In genomic region chr11:104764718-104765045, GRCh38 we compare ENCODE assay signal across 13 cellular contexts.
DNase-seq lines count a peak whose midpoint lies in the region; ATAC-seq and TF ChIP-seq lines count a peak whose summit lies in the region.
"Had no signal": no experiment of that assay in that cellular context is flagged by ENCODE, and none has a peak within 500 bp of the region (broad histone marks: within the 10 kb centered on the region; RNA-seq: fewer than 3 reads in every experiment).

No MANE protein-coding gene starts in this region.

- 0 out of 2 replicates have a peak overlapping the region, but pooled peaks have one; percentile 65 for H3K27ac ChIP-seq in GM23338 (ENCODE audit: low read depth)

- TF ChIP-seq CTCF in GM23338 (conservative IDR thresholded peaks at IDR 0.05; ENCODE audit: low read depth in 2 of 2), result no peak

- H3F3A ChIP-seq in GM23338 (replicated peaks; ENCODE audit: low read depth), result no peaks in the 10 kb centered on the region

- peaks cover 26% of the 10 kb centered on the region for H3K4me1 Mint-ChIP-seq in activated T-cell treated with anti-CD3 and anti-CD28 coated beads, Interleukin-2, amount 50 U/mL, for 24 hours (ENCODE audit: low read depth)
- peaks cover 14% of the 10 kb centered on the region for H3K4me1 Mint-ChIP-seq in GM23338
- H3K4me1 Mint-ChIP-seq in activated T-helper 17 cell treated with anti-CD3 and anti-CD28 coated beads, Interleukin-2, amount 50 U/mL, for 72 hours, result peaks cover 16% of the 10 kb centered on the region
- H3K4me1 Mint-ChIP-seq in stimulated activated naive CD8-positive, alpha-beta T cell treated with anti-CD3 and anti-CD28 coated beads, Interleukin-15, amount 100 ng/mL, for 72 hours, result peaks cover 13% of the 10 kb centered on the region

- H3K4me2 ChIP-seq in GM23338, result no peak overlapping the region

- H3K36me3 ChIP-seq in GM23338 (ENCODE audit: insufficient read depth), result no peaks in the 10 kb centered on the region

- no peaks in the 10 kb centered on the region for H3K27me3 Mint-ChIP-seq in activated T-cell treated with anti-CD3 and anti-CD28 coated beads, Interleukin-2, amount 50 U/mL, for 24 hours
- H3K27me3 Mint-ChIP-seq in GM23338 (ENCODE audit: insufficient read depth, low read depth, poor library complexity), result peaks cover 3% of the 10 kb centered on the region
- no peaks in the 10 kb centered on the region for H3K27me3 Mint-ChIP-seq in activated T-helper 17 cell treated with anti-CD3 and anti-CD28 coated beads, Interleukin-2, amount 50 U/mL, for 72 hours
- H3K27me3 Mint-ChIP-seq in stimulated activated naive CD8-positive, alpha-beta T cell treated with anti-CD3 and anti-CD28 coated beads, Interleukin-15, amount 100 ng/mL, for 72 hours, result no peaks in the 10 kb centered on the region
- H3K27me3 Mint-ChIP-seq: activated naive CD4-positive, alpha-beta T cell treated with anti-CD3 and anti-CD28 coated beads, Interleukin-2, amount 10 ng/mL, durations not matched to agents 7 days and 5 days had no signal

- peak overlapping the region; percentile 76 for H3K27ac Mint-ChIP-seq in activated T-cell treated with anti-CD3 and anti-CD28 coated beads, Interleukin-2, amount 50 U/mL, for 24 hours
- no peak overlapping the region for H3K27ac Mint-ChIP-seq in GM23338
- peak overlapping the region; percentile 28 for H3K27ac Mint-ChIP-seq in activated T-helper 17 cell treated with anti-CD3 and anti-CD28 coated beads, Interleukin-2, amount 50 U/mL, for 72 hours
- H3K27ac Mint-ChIP-seq in stimulated activated naive CD8-positive, alpha-beta T cell treated with anti-CD3 and anti-CD28 coated beads, Interleukin-15, amount 100 ng/mL, for 72 hours, result no peak overlapping the region
- H3K27ac Mint-ChIP-seq: activated naive CD4-positive, alpha-beta T cell treated with anti-CD3 and anti-CD28 coated beads, Interleukin-2, amount 10 ng/mL, durations not matched to agents 7 days and 5 days; HFFc6; nephron progenitor cell had no signal

- H3K9me3 Mint-ChIP-seq in activated T-cell treated with anti-CD3 and anti-CD28 coated beads, Interleukin-2, amount 50 U/mL, for 24 hours, result peaks cover 9% of the 10 kb centered on the region
- H3K9me3 Mint-ChIP-seq in GM23338, result peaks cover 9% of the 10 kb centered on the region
- peaks cover 9% of the 10 kb centered on the region for H3K9me3 Mint-ChIP-seq in activated T-helper 17 cell treated with anti-CD3 and anti-CD28 coated beads, Interleukin-2, amount 50 U/mL, for 72 hours
- peaks cover 15 to 19% of the 10 kb centered on the region in 2 donors for H3K9me3 Mint-ChIP-seq in stimulated activated naive CD8-positive, alpha-beta T cell treated with anti-CD3 and anti-CD28 coated beads, Interleukin-15, amount 100 ng/mL, for 72 hours

- ATAC-seq in GM23338 (no peak), HG03439 (IDR thresholded peaks at IDR 0.05; ENCODE audit: unreplicated experiment) (no peak)
- peak; percentile 64 for ATAC-seq in activated T-helper 17 cell treated with anti-CD3 and anti-CD28 coated beads, Interleukin-2, amount 50 U/mL, for 72 hours (replicated peaks)
- peak; percentile 43 for ATAC-seq in stimulated activated naive CD8-positive, alpha-beta T cell treated with anti-CD3 and anti-CD28 coated beads, Interleukin-15, amount 100 ng/mL, for 72 hours

- H3K4me1 ChIP-seq in GM23338 (ENCODE audit: insufficient read depth), result peaks cover 24% of the 10 kb centered on the region; the same call in 1 of the 2 replicates

- no peaks in the 10 kb centered on the region for H3K79me2 ChIP-seq in GM23338 (replicated peaks; ENCODE audit: insufficient read depth)

- DNase-seq in activated T-cell treated with anti-CD3 and anti-CD28 coated beads, Interleukin-2, amount 50 U/mL, for 24 hours, result no peak
- DNase-seq in activated T-cell treated with anti-CD3 and anti-CD28 coated beads, Interleukin-2, amount 50 U/mL, for 1 hour, result no peak
- no peak for DNase-seq in GM23338 (ENCODE audit: low spot score)
- DNase-seq in stimulated activated naive CD8-positive, alpha-beta T cell treated with anti-CD3 and anti-CD28 coated beads, Interleukin-15, amount 100 ng/mL, for 72 hours, result no peak
- DNase-seq in NAMALWA (ENCODE audit: low spot score), result no peak
- no peak for DNase-seq in HuH-7.5 (ENCODE audit: low spot score)
- DNase-seq: activated naive CD4-positive, alpha-beta T cell treated with anti-CD3 and anti-CD28 coated beads, Interleukin-2, amount 10 ng/mL, durations not matched to agents 7 days and 5 days; effector CD8-positive, alpha-beta T cell; HFFc6; NCI-H1930; nephron progenitor cell had no signal

- no peak overlapping the region for H3K4me3 Mint-ChIP-seq in activated T-cell treated with anti-CD3 and anti-CD28 coated beads, Interleukin-2, amount 50 U/mL, for 24 hours
- H3K4me3 Mint-ChIP-seq in GM23338, result no peak overlapping the region
- H3K4me3 Mint-ChIP-seq in activated T-helper 17 cell treated with anti-CD3 and anti-CD28 coated beads, Interleukin-2, amount 50 U/mL, for 72 hours, result peak overlapping the region; percentile 32
- no peak overlapping the region for H3K4me3 Mint-ChIP-seq in stimulated activated naive CD8-positive, alpha-beta T cell treated with anti-CD3 and anti-CD28 coated beads, Interleukin-15, amount 100 ng/mL, for 72 hours
- H3K4me3 Mint-ChIP-seq: activated naive CD4-positive, alpha-beta T cell treated with anti-CD3 and anti-CD28 coated beads, Interleukin-2, amount 10 ng/mL, durations not matched to agents 7 days and 5 days; HFFc6; nephron progenitor cell had no signal

- peaks cover 6% of the 10 kb centered on the region for H3K36me3 Mint-ChIP-seq in activated T-cell treated with anti-CD3 and anti-CD28 coated beads, Interleukin-2, amount 50 U/mL, for 24 hours (ENCODE audit: low read depth)
- peaks cover 16% of the 10 kb centered on the region for H3K36me3 Mint-ChIP-seq in GM23338 (ENCODE audit: low read depth)
- no peaks in the 10 kb centered on the region for H3K36me3 Mint-ChIP-seq in activated T-helper 17 cell treated with anti-CD3 and anti-CD28 coated beads, Interleukin-2, amount 50 U/mL, for 72 hours (ENCODE audit: low read depth)

- no peaks in the 10 kb centered on the region for H3K27me3 ChIP-seq in GM23338 (ENCODE audit: insufficient read depth)

- H3K4me3 ChIP-seq in GM23338, result no peak overlapping the region

- H3K9me2 ChIP-seq in GM23338 (ENCODE audit: insufficient read depth), result peaks cover 3% of the 10 kb centered on the region; the same call in 1 of the 2 replicates

- peak overlapping the region; percentile 67; the same call in 1 of the 2 replicates for H2AFZ ChIP-seq in GM23338

- H4K20me1 ChIP-seq in GM23338 (replicated peaks; ENCODE audit: insufficient read depth), result no peaks in the 10 kb centered on the region

TF ChIP-seq in GM23338, 12 proteins besides CTCF, POLR2A, EP300 and RAD21 (continues in another document):
- no peak for TF ChIP-seq ETS1 (IDR thresholded peaks at IDR 0.05)

Comparison
In these comparisons a context has a peak if more than half of its experiments do, and no peak if none do; other contexts are left out.
1. H3K27ac Mint-ChIP-seq: peak in activated T-cell treated with anti-CD3 and anti-CD28 coated beads, Interleukin-2, amount 50 U/mL, for 24 hours (single experiment) and activated T-helper 17 cell treated with anti-CD3 and anti-CD28 coated beads, Interleukin-2, amount 50 U/mL, for 72 hours (single experiment); none in GM23338 (single experiment) and stimulated activated naive CD8-positive, alpha-beta T cell treated with anti-CD3 and anti-CD28 coated beads, Interleukin-15, amount 100 ng/mL, for 72 hours (0 of 2).
2. ATAC-seq: peak in activated T-helper 17 cell treated with anti-CD3 and anti-CD28 coated beads, Interleukin-2, amount 50 U/mL, for 72 hours (single experiment) and stimulated activated naive CD8-positive, alpha-beta T cell treated with anti-CD3 and anti-CD28 coated beads, Interleukin-15, amount 100 ng/mL, for 72 hours (single experiment); none in GM23338 (single experiment) and HG03439 (single experiment).